Comparison of ENCODE assay signal across 4 cellular contexts in genomic region chr10:62847433-62847832, GRCh38.
TF ChIP-seq lines count a peak whose summit lies in the region.

No MANE protein-coding gene starts in this region.

TF ChIP-seq in GM12891, 5 proteins besides CTCF, POLR2A, EP300 and RAD21:
- no peak for TF ChIP-seq SPI1 (IDR thresholded peaks at IDR 0.05; ENCODE audit: low read depth, low read length)
- TF ChIP-seq PAX5 (IDR thresholded peaks at IDR 0.05; ENCODE audit: insufficient read depth, low read length, severe bottlenecking) = no peak
- TF ChIP-seq TAF1 (IDR thresholded peaks at IDR 0.05; ENCODE audit: low read depth, low read length) = no peak
- 0 out of 2 replicates have a peak, but pooled peaks have one; percentile 19 for TF ChIP-seq POU2F2 (IDR thresholded peaks at IDR 0.05; ENCODE audit: low read depth, low read length)
- no peak for TF ChIP-seq POLR2AphosphoS5 (IDR thresholded peaks at IDR 0.05; ENCODE audit: low read depth, low read length)

TF ChIP-seq in HEK293, 187 proteins besides CTCF, POLR2A, EP300 and RAD21:
- no peak for TF ChIP-seq ZNF26 (tag by site-specific recombination; IDR thresholded peaks at IDR 0.05)
- TF ChIP-seq SETDB1 (IDR thresholded peaks at IDR 0.05; ENCODE audit: insufficient read length, low read length) = peak; percentile 28
- no peak for TF ChIP-seq ZNF202 (tag by site-specific recombination; IDR thresholded peaks at IDR 0.05; ENCODE audit: borderline replicate concordance)
- TF ChIP-seq BCL6B (tag by site-specific recombination; IDR thresholded peaks at IDR 0.05) = no peak
- TF ChIP-seq ZNF670 (tag by site-specific recombination; IDR thresholded peaks at IDR 0.05; ENCODE audit: low read depth) = no peak
- no peak for TF ChIP-seq SP7 (tag by site-specific recombination; IDR thresholded peaks at IDR 0.05)

TF ChIP-seq in GM12878, 131 proteins besides CTCF, POLR2A, EP300 and RAD21:
- TF ChIP-seq EED (IDR thresholded peaks at IDR 0.05; ENCODE audit: low read depth) = no peak
- no peak for TF ChIP-seq TARDBP (IDR thresholded peaks at IDR 0.05; ENCODE audit: borderline replicate concordance)
- no peak for TF ChIP-seq BACH1 (IDR thresholded peaks at IDR 0.05; ENCODE audit: borderline replicate concordance)
- TF ChIP-seq PRDM15 (CRISPR knock-in tag; IDR thresholded peaks at IDR 0.05) = no peak
- TF ChIP-seq ZNF687 (IDR thresholded peaks at IDR 0.05) = no peak
- peak; percentile 67; the same call in 1 of the 2 replicates for TF ChIP-seq CBX5 (IDR thresholded peaks at IDR 0.05; ENCODE audit: low read depth)
- no peak for TF ChIP-seq CREB1 (IDR thresholded peaks at IDR 0.05; ENCODE audit: low read depth)
- TF ChIP-seq POU2F2 (IDR thresholded peaks at IDR 0.05; ENCODE audit: borderline replicate concordance, low read depth, low read length) = 0 out of 3 replicates have a peak, but pooled peaks have one; percentile 45

TF ChIP-seq in K562, 482 proteins besides CTCF, POLR2A, EP300 and RAD21:
- TF ChIP-seq GATAD2B (IDR thresholded peaks at IDR 0.05; ENCODE audit: borderline replicate concordance) = no peak
- TF ChIP-seq ZNF324 (CRISPR knock-in tag; IDR thresholded peaks at IDR 0.05) = peak; percentile 81
